Comparison of ENCODE assay signal across 1 cellular context in genomic region chr7:5514440-5515035, GRCh38.
A peak's percentile ranks its signal among the peaks of the same experiment; 100 is the strongest.
TF ChIP-seq lines count a peak whose summit lies in the region.

No MANE protein-coding gene starts in this region.

TF ChIP-seq in H1, 55 proteins besides CTCF, POLR2A, EP300 and RAD21:
- TF ChIP-seq CEBPB (IDR thresholded peaks at IDR 0.05; ENCODE audit: low read depth, low read length) (peak; percentile 44; the same call in 1 of the 2 replicates), KDM5A (IDR thresholded peaks at IDR 0.05; ENCODE audit: low read length) (no peak)
TF ChIP-seq in H1: peak in this region for 1.
